29 cellular contexts compared by ENCODE assay signal in genomic region chr22:35967046-35967397, GRCh38.
"Had no signal": no experiment of that assay in that cellular context is flagged by ENCODE, and none has a peak within 500 bp of the region (broad histone marks: within the 10 kb centered on the region; RNA-seq: fewer than 3 reads in every experiment).

No MANE protein-coding gene starts in this region.

- H3K27me3 ChIP-seq: adrenal gland, body of pancreas, esophagus muscularis mucosa, gastroesophageal sphincter had no signal

- H3K9me3 ChIP-seq: adrenal gland, body of pancreas, esophagus muscularis mucosa, gastroesophageal sphincter had no signal

- H3K4me3 ChIP-seq: adrenal gland, body of pancreas, esophagus muscularis mucosa, gastroesophageal sphincter had no signal

- ATAC-seq: activated CD4-positive, alpha-beta T cell treated with anti-CD3 and anti-CD28 coated beads for 36 hours; activated CD8-positive, alpha-beta memory T cell treated with anti-CD3 and anti-CD28 coated beads, Interleukin-2, amount 10 ng/mL, durations not matched to agents 7 days and 5 days; activated CD8-positive, alpha-beta T cell treated with anti-CD3 and anti-CD28 coated beads, Interleukin-2, amount 10 ng/mL, durations not matched to agents 7 days and 5 days; activated naive CD8-positive, alpha-beta T cell treated with anti-CD3 and anti-CD28 coated beads, Interleukin-2, amount 50 U/mL, for 24 hours; body of pancreas; effector memory CD8-positive, alpha-beta T cell; gastroesophageal sphincter had no signal

- DNase-seq: activated CD4-positive, alpha-beta memory T cell treated with anti-CD3 and anti-CD28 coated beads for 36 hours; activated CD4-positive, alpha-beta T cell treated with anti-CD3 and anti-CD28 coated beads for 36 hours; activated CD4-positive, alpha-beta T cell treated with anti-CD3 and anti-CD28 coated beads, Interleukin-2, amount 10 ng/mL, durations not matched to agents 24 days and 14 days; activated CD4-positive, CD25-positive, alpha-beta regulatory T cell; activated CD4-positive, CD25-positive, alpha-beta regulatory T cell treated with anti-CD3 and anti-CD28 coated beads, Interleukin-2, amount 50 U/mL, for 72 hours; activated CD8-positive, alpha-beta memory T cell treated with anti-CD3 and anti-CD28 coated beads, Interleukin-2, amount 10 ng/mL, durations not matched to agents 7 days and 5 days; activated CD8-positive, alpha-beta memory T cell treated with anti-CD3 and anti-CD28 coated beads, Interleukin-2, amount 50 U/mL, for 4 hours; activated CD8-positive, alpha-beta T cell treated with anti-CD3 and anti-CD28 coated beads, Interleukin-2, amount 10 ng/mL, durations not matched to agents 7 days and 5 days; activated effector memory CD4-positive, alpha-beta T cell treated with anti-CD3 and anti-CD28 coated beads, Interleukin-2, amount 50 U/mL, for 16 hours; activated naive CD4-positive, alpha-beta T cell treated with anti-CD3 and anti-CD28 coated beads for 36 hours; activated naive CD8-positive, alpha-beta T cell treated with anti-CD3 and anti-CD28 coated beads for 36 hours; activated naive CD8-positive, alpha-beta T cell treated with anti-CD3 and anti-CD28 coated beads, Interleukin-2, amount 50 U/mL, for 24 hours; activated T-cell treated with anti-CD3 and anti-CD28 coated beads, Interleukin-2, amount 50 U/mL, for 1 hour; activated T-cell treated with anti-CD3 and anti-CD28 coated beads, Interleukin-2, amount 50 U/mL, for 48 hours; adrenal gland; amygdala; aorta; body of pancreas; caudate nucleus; cortex of kidney; dermis blood vessel endothelial cell; effector CD4-positive, alpha-beta T cell; effector memory CD8-positive, alpha-beta T cell; erythroblast; foreskin melanocyte; T-helper 2 cell had no signal

- FAIRE-seq: colon had no signal

- H3K27ac ChIP-seq: body of pancreas had no signal

- H3K36me3 ChIP-seq: adrenal gland, esophagus muscularis mucosa, gastroesophageal sphincter had no signal
